Comparison of ENCODE assay signal across 1 cellular context in the genomic region with DNA sequence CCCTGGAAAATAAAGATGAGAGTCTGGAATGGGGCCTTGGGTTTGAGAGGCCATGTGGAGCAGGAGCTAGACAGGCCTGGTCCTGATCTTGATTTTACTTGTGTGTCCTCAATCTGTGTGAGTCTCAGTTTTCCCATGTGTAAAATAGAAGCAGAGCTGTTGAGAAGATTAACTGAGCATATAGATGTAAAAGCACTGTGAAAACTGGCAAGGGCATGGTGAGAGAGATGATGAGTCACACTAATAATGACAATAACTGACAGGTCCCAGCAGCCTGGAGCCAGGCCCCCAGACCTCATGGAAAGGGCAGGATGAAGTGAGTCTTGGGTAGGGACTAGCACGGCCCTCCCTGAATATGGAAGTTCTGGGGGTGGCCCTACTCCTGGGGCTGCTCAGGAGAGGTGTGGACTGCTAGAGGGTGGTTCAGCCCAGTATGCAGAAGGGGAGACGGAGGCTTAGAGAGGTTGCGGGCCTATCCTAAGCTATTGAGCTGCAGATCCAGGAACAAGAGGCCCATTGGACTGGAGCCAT.
TF ChIP-seq lines count a peak whose summit lies in the region.

No MANE protein-coding gene starts in this region.

TF ChIP-seq in H1, 55 proteins besides CTCF, POLR2A, EP300 and RAD21:
- no peak for TF ChIP-seq NANOG (IDR thresholded peaks at IDR 0.05; ENCODE audit: insufficient read depth, low read depth, low read length, poor library complexity, severe bottlenecking)
- TF ChIP-seq RBBP5 (IDR thresholded peaks at IDR 0.05; ENCODE audit: borderline replicate concordance, low read depth, low read length), result 0 out of 2 replicates have a peak, but pooled peaks have one; percentile 29
- TF ChIP-seq BCL11A (IDR thresholded peaks at IDR 0.05; ENCODE audit: low read depth in 2 of 2, low read length in 2 of 2), result no peak
- TF ChIP-seq TCF12 (IDR thresholded peaks at IDR 0.05; ENCODE audit: low read depth, low read length), result no peak
